ENCODE assay signal across 22 cellular contexts in genomic region chr19:55095260-55096060, GRCh38. TPM values are rescaled to one million over a fixed set of nuclear protein-coding genes. Genes with fewer than 3 reads are reported as not detected.
A peak's percentile ranks its signal among the peaks of the same experiment; 100 is the strongest.
DNase-seq lines count a peak whose midpoint lies in the region; ATAC-seq, FAIRE-seq and TF ChIP-seq lines count a peak whose summit lies in the region.
"Had no signal": no experiment of that assay in that cellular context is flagged by ENCODE, and none has a peak within 500 bp of the region (broad histone marks: within the 10 kb centered on the region; RNA-seq: fewer than 3 reads in every experiment).

No MANE protein-coding gene starts in this region.

- H3K27ac ChIP-seq in PC-3 (ENCODE audit: low read length) (no peak overlapping the region), foreskin keratinocyte (no peak overlapping the region)
- H3K27ac ChIP-seq: epithelial cell of prostate, left lung, tibial artery had no signal

- no peaks in the 10 kb centered on the region for H3K27me3 ChIP-seq in PC-3 (ENCODE audit: low read length)
- no peaks in the 10 kb centered on the region for H3K27me3 ChIP-seq in foreskin keratinocyte
- H3K27me3 ChIP-seq: left lung, tibial artery had no signal

- no TSS peak for BruUV-seq in PC-3 (replicated peaks; lab: Mats Ljungman, UMichigan)

- TF ChIP-seq CTCF in activated CD8-positive, alpha-beta T cell treated with anti-CD3 and anti-CD28 coated beads for 36 hours (IDR thresholded peaks at IDR 0.05), result no peak
- TF ChIP-seq CTCF in PC-3 (conservative IDR thresholded peaks at IDR 0.05; ENCODE audit: low read depth, low read length) (no peak), foreskin keratinocyte (conservative IDR thresholded peaks at IDR 0.05) (no peak)

- H3K9me3 Mint-ChIP-seq in activated CD8-positive, alpha-beta T cell treated with anti-CD3 and anti-CD28 coated beads for 36 hours, result no peaks in the 10 kb centered on the region
- H3K9me3 Mint-ChIP-seq in activated CD8-positive, alpha-beta T cell treated with anti-CD3 and anti-CD28 coated beads, Interleukin-2, amount 10 ng/mL, durations not matched to agents 7 days and 5 days (ENCODE audit: insufficient read depth), result no peaks in the 10 kb centered on the region
- H3K9me3 Mint-ChIP-seq: activated naive CD8-positive, alpha-beta T cell treated with anti-CD3 and anti-CD28 coated beads, Interleukin-2, amount 50 U/mL, for 24 hours; activated T-helper 17 cell treated with anti-CD3 and anti-CD28 coated beads, Interleukin-2, amount 50 U/mL, for 72 hours; CD4-positive, alpha-beta T cell; T-helper 1 cell treated with Interleukin-12 subunit alpha and Interleukin-12 subunit beta and Interleukin-4 antibody, amounts not matched to agents 30 μg/mL and 1 μg/mL, for 36 hours had no signal

- H3K36me3 Mint-ChIP-seq in activated CD8-positive, alpha-beta T cell treated with anti-CD3 and anti-CD28 coated beads for 36 hours (ENCODE audit: low read depth), result peaks cover 17% of the 10 kb centered on the region
- H3K36me3 Mint-ChIP-seq in activated CD8-positive, alpha-beta T cell treated with anti-CD3 and anti-CD28 coated beads, Interleukin-2, amount 10 ng/mL, durations not matched to agents 7 days and 5 days (ENCODE audit: low read depth), result peaks cover 14% of the 10 kb centered on the region

- no peaks in the 10 kb centered on the region for H3K4me1 Mint-ChIP-seq in activated CD8-positive, alpha-beta T cell treated with anti-CD3 and anti-CD28 coated beads for 36 hours (ENCODE audit: low read depth)
- peaks cover 2% of the 10 kb centered on the region for H3K4me1 Mint-ChIP-seq in activated CD8-positive, alpha-beta T cell treated with anti-CD3 and anti-CD28 coated beads, Interleukin-2, amount 10 ng/mL, durations not matched to agents 7 days and 5 days (ENCODE audit: low read depth)
- H3K4me1 Mint-ChIP-seq: activated naive CD8-positive, alpha-beta T cell treated with anti-CD3 and anti-CD28 coated beads, Interleukin-2, amount 50 U/mL, for 24 hours; activated T-helper 17 cell treated with anti-CD3 and anti-CD28 coated beads, Interleukin-2, amount 50 U/mL, for 72 hours had no signal

- H3K79me2 ChIP-seq in PC-3 (ENCODE audit: low read length), result no peaks in the 10 kb centered on the region

- no peak for DNase-seq in activated CD8-positive, alpha-beta T cell treated with anti-CD3 and anti-CD28 coated beads for 36 hours
- no peak for DNase-seq in activated CD8-positive, alpha-beta T cell treated with anti-CD3 and anti-CD28 coated beads, Interleukin-2, amount 10 ng/mL, durations not matched to agents 7 days and 5 days
- DNase-seq in PC-3 (no peak), foreskin keratinocyte (no peak), ACHN (no peak), GM12891 (ENCODE audit: insufficient read length, low spot score) (no peak), anterior cingulate cortex (lab: John Stamatoyannopoulos, UW) (no peak)
- DNase-seq: activated CD4-positive, CD25-positive, alpha-beta regulatory T cell; activated naive CD8-positive, alpha-beta T cell treated with anti-CD3 and anti-CD28 coated beads, Interleukin-2, amount 50 U/mL, for 24 hours; CD4-positive, alpha-beta T cell; dermis blood vessel endothelial cell; NCI-H345; NK-92 treated with Interleukin-12 subunit alpha and Interleukin-12 subunit beta, amount 100 ng/mL, for 24 hours; retina; Right ventricle myocardium superior; tibial artery had no signal

- POLR2A ChIA-PET in activated CD8-positive, alpha-beta T cell treated with anti-CD3 and anti-CD28 coated beads for 36 hours (lab: Charles Lee), result interaction anchor here (0.5 kb wide), 1 partner anchor 83 kb away, joined by 4 read pairs; no protein-coding TSS in a partner anchor
- POLR2A ChIA-PET in activated CD8-positive, alpha-beta T cell treated with anti-CD3 and anti-CD28 coated beads, Interleukin-2, amount 10 ng/mL, durations not matched to agents 7 days and 5 days (lab: Charles Lee), result no interaction called here
- POLR2A ChIA-PET in PC-3 (lab: Charles Lee; ENCODE audit: unreplicated experiment), result no interaction called here

- peaks cover 13% of the 10 kb centered on the region; the same call in 1 of the 2 replicates for H3K36me3 ChIP-seq in PC-3 (ENCODE audit: low read depth, low read length)

- no peak overlapping the region for H3K4me3 ChIP-seq in PC-3 (ENCODE audit: low read length)
- H3K4me3 ChIP-seq: left lung, tibial artery had no signal

- no peaks in the 10 kb centered on the region for H3K9me2 ChIP-seq in PC-3 (replicated peaks; ENCODE audit: low read length)

- H3K9me3 ChIP-seq in PC-3 (ENCODE audit: low read length), result no peaks in the 10 kb centered on the region
- H3K9me3 ChIP-seq: left lung, tibial artery had no signal

- TF ChIP-seq POLR2A in GM12891 (IDR thresholded peaks at IDR 0.05; ENCODE audit: low read depth, low read length), result no peak

- H4K20me1 ChIP-seq in PC-3 (ENCODE audit: low read length), result 0 out of 2 replicates have a peak, but pooled peaks cover 2% of the 10 kb centered on the region

- intact Hi-C loops in activated CD8-positive, alpha-beta T cell treated with anti-CD3 and anti-CD28 coated beads for 36 hours (cut with micrococcal nuclease), result no loop called here
- intact Hi-C loops in PC-3 (cut with micrococcal nuclease), result no loop called here

- FAIRE-seq in GM12891 (lab: Jason Lieb, UNC), result no peak
- FAIRE-seq: frontal cortex had no signal

- CTCF ChIA-PET in activated CD8-positive, alpha-beta T cell treated with anti-CD3 and anti-CD28 coated beads for 36 hours (lab: Charles Lee), result no interaction called here
- CTCF ChIA-PET in activated CD8-positive, alpha-beta T cell treated with anti-CD3 and anti-CD28 coated beads, Interleukin-2, amount 10 ng/mL, durations not matched to agents 7 days and 5 days (lab: Charles Lee), result interaction anchor here (0.6 kb wide), 1 partner anchor 12 kb away, joined by 3 read pairs; no protein-coding TSS in a partner anchor
- CTCF ChIA-PET in PC-3 (lab: Charles Lee), result no interaction called here

- no peak overlapping the region for H3K9ac ChIP-seq in PC-3 (ENCODE audit: low read length)

- H3K4me1 ChIP-seq in PC-3 (ENCODE audit: insufficient read depth, low read length) (no peaks in the 10 kb centered on the region), foreskin keratinocyte (no peaks in the 10 kb centered on the region)

- H3F3A ChIP-seq in PC-3 (ENCODE audit: low read length, unreplicated experiment), result no peaks in the 10 kb centered on the region

- H3K27ac Mint-ChIP-seq in activated CD8-positive, alpha-beta T cell treated with anti-CD3 and anti-CD28 coated beads for 36 hours, result no peak overlapping the region
- no peak overlapping the region for H3K27ac Mint-ChIP-seq in activated CD8-positive, alpha-beta T cell treated with anti-CD3 and anti-CD28 coated beads, Interleukin-2, amount 10 ng/mL, durations not matched to agents 7 days and 5 days
- H3K27ac Mint-ChIP-seq: activated naive CD8-positive, alpha-beta T cell treated with anti-CD3 and anti-CD28 coated beads, Interleukin-2, amount 50 U/mL, for 24 hours; activated T-helper 17 cell treated with anti-CD3 and anti-CD28 coated beads, Interleukin-2, amount 50 U/mL, for 72 hours; CD4-positive, alpha-beta T cell; T-helper 1 cell treated with Interleukin-12 subunit alpha and Interleukin-12 subunit beta and Interleukin-4 antibody, amounts not matched to agents 30 μg/mL and 1 μg/mL, for 36 hours had no signal

- no peak overlapping the region for H3K4me3 Mint-ChIP-seq in activated CD8-positive, alpha-beta T cell treated with anti-CD3 and anti-CD28 coated beads for 36 hours
- no peak overlapping the region for H3K4me3 Mint-ChIP-seq in activated CD8-positive, alpha-beta T cell treated with anti-CD3 and anti-CD28 coated beads, Interleukin-2, amount 10 ng/mL, durations not matched to agents 7 days and 5 days
- H3K4me3 Mint-ChIP-seq: activated naive CD8-positive, alpha-beta T cell treated with anti-CD3 and anti-CD28 coated beads, Interleukin-2, amount 50 U/mL, for 24 hours; activated T-helper 17 cell treated with anti-CD3 and anti-CD28 coated beads, Interleukin-2, amount 50 U/mL, for 72 hours; CD4-positive, alpha-beta T cell; T-helper 1 cell treated with Interleukin-12 subunit alpha and Interleukin-12 subunit beta and Interleukin-4 antibody, amounts not matched to agents 30 μg/mL and 1 μg/mL, for 36 hours had no signal

- no peak overlapping the region for H3K4me2 ChIP-seq in PC-3 (ENCODE audit: low read length)

- H3K27me3 Mint-ChIP-seq in activated CD8-positive, alpha-beta T cell treated with anti-CD3 and anti-CD28 coated beads for 36 hours, result no peaks in the 10 kb centered on the region
- H3K27me3 Mint-ChIP-seq in activated CD8-positive, alpha-beta T cell treated with anti-CD3 and anti-CD28 coated beads, Interleukin-2, amount 10 ng/mL, durations not matched to agents 7 days and 5 days (ENCODE audit: low read depth), result no peaks in the 10 kb centered on the region
- H3K27me3 Mint-ChIP-seq: activated naive CD8-positive, alpha-beta T cell treated with anti-CD3 and anti-CD28 coated beads, Interleukin-2, amount 50 U/mL, for 24 hours; activated T-helper 17 cell treated with anti-CD3 and anti-CD28 coated beads, Interleukin-2, amount 50 U/mL, for 72 hours; CD4-positive, alpha-beta T cell had no signal

- in situ Hi-C loops in ACHN (cut with HindIII; ENCODE audit: low pct_ligation_motif_present, low pct_unique_long_range_greater_than_20kb, low sequenced_read_pairs), result no loop called here

- peak; percentile 51 for ATAC-seq in activated CD8-positive, alpha-beta T cell treated with anti-CD3 and anti-CD28 coated beads for 36 hours
- no peak for ATAC-seq in activated CD8-positive, alpha-beta T cell treated with anti-CD3 and anti-CD28 coated beads, Interleukin-2, amount 10 ng/mL, durations not matched to agents 7 days and 5 days
- ATAC-seq in PC-3, result 0 out of 2 replicates have a peak, but pooled peaks have one; percentile 11
- ATAC-seq in foreskin keratinocyte, result peak; percentile 30
- ATAC-seq in GM19023 (IDR thresholded peaks at IDR 0.05; ENCODE audit: unreplicated experiment), result no peak
- ATAC-seq: activated naive CD8-positive, alpha-beta T cell treated with anti-CD3 and anti-CD28 coated beads, Interleukin-2, amount 50 U/mL, for 24 hours; activated T-helper 17 cell treated with anti-CD3 and anti-CD28 coated beads, Interleukin-2, amount 50 U/mL, for 72 hours; left lung had no signal

- no peak overlapping the region for H2AFZ ChIP-seq in PC-3 (ENCODE audit: low read length)

RNA-seq across cellular contexts. Expression of gene EPS8L1, which starts 19.8 kb away (rescaled TPM):
- 1 to 10 TPM; 2.8 to 3.2 TPM for total RNA-seq in activated CD8-positive, alpha-beta T cell treated with anti-CD3 and anti-CD28 coated beads for 36 hours
- 1 to 10 TPM; 4.9 to 8.6 TPM for total RNA-seq in activated CD8-positive, alpha-beta T cell treated with anti-CD3 and anti-CD28 coated beads, Interleukin-2, amount 10 ng/mL, durations not matched to agents 7 days and 5 days
- total RNA-seq in PC-3 (2014; rRNA removed) (75.3 and 75.8 TPM in 2 replicates), foreskin keratinocyte (16.6 and 30.2 TPM in 2 replicates)
- 18.7 and 29.0 TPM in 2 replicates for polyA plus RNA-seq in foreskin keratinocyte
- polyA plus RNA-seq in GM12891 (2012; ENCODE audit: low read depth, missing spikeins), result 0.13 TPM

RNA-seq across cellular contexts. Expression of gene PPP1R12C, which starts 22.0 kb away (rescaled TPM):
- total RNA-seq in activated CD8-positive, alpha-beta T cell treated with anti-CD3 and anti-CD28 coated beads for 36 hours, result 10 to 100 TPM; 55.4 to 55.8 TPM
- total RNA-seq in activated CD8-positive, alpha-beta T cell treated with anti-CD3 and anti-CD28 coated beads, Interleukin-2, amount 10 ng/mL, durations not matched to agents 7 days and 5 days, result 100 to 1,000 TPM; 137 to 142 TPM
- total RNA-seq in PC-3 (2014; rRNA removed) (136 and 180 TPM in 2 replicates), foreskin keratinocyte (59.8 and 60.9 TPM in 2 replicates)
- 64.8 and 65.2 TPM in 2 replicates for polyA plus RNA-seq in foreskin keratinocyte
- 46.6 TPM for polyA plus RNA-seq in GM12891 (2012; ENCODE audit: low read depth, missing spikeins)

RNA-seq across cellular contexts. Expression of gene RDH13, which starts 32.5 kb away (rescaled TPM):
- total RNA-seq in activated CD8-positive, alpha-beta T cell treated with anti-CD3 and anti-CD28 coated beads for 36 hours, result 10 to 100 TPM; 17.3 to 18.2 TPM
- 10 to 100 TPM; 30.9 to 33.1 TPM for total RNA-seq in activated CD8-positive, alpha-beta T cell treated with anti-CD3 and anti-CD28 coated beads, Interleukin-2, amount 10 ng/mL, durations not matched to agents 7 days and 5 days
- 80.4 and 85.7 TPM in 2 replicates for total RNA-seq in PC-3 (2014; rRNA removed)
- 12.4 and 17.2 TPM in 2 replicates for total RNA-seq in foreskin keratinocyte
- 9.6 and 13.7 TPM in 2 replicates for polyA plus RNA-seq in foreskin keratinocyte
- polyA plus RNA-seq in GM12891 (2012; ENCODE audit: low read depth, missing spikeins), result 5.7 TPM

RNA-seq across cellular contexts. Expression of gene TNNT1, which starts 53.5 kb away (rescaled TPM):
- total RNA-seq in activated CD8-positive, alpha-beta T cell treated with anti-CD3 and anti-CD28 coated beads for 36 hours, result not detected
- total RNA-seq in activated CD8-positive, alpha-beta T cell treated with anti-CD3 and anti-CD28 coated beads, Interleukin-2, amount 10 ng/mL, durations not matched to agents 7 days and 5 days, result not detected
- total RNA-seq in PC-3 (2014; rRNA removed) (266 and 317 TPM in 2 replicates), foreskin keratinocyte (134 and 199 TPM in 2 replicates)
- 157 and 208 TPM in 2 replicates for polyA plus RNA-seq in foreskin keratinocyte
- polyA plus RNA-seq in GM12891 (2012; ENCODE audit: low read depth, missing spikeins), result not detected
- total RNA-seq: activated T-helper 17 cell treated with anti-CD3 and anti-CD28 coated beads, Interleukin-2, amount 50 U/mL, for 72 hours; CD4-positive, alpha-beta T cell had no signal

RNA-seq across cellular contexts. Expression of gene GP6, which starts 57.4 kb away (rescaled TPM):
- total RNA-seq in activated CD8-positive, alpha-beta T cell treated with anti-CD3 and anti-CD28 coated beads for 36 hours, result under 1 TPM; 0.14 to 0.27 TPM
- total RNA-seq in activated CD8-positive, alpha-beta T cell treated with anti-CD3 and anti-CD28 coated beads, Interleukin-2, amount 10 ng/mL, durations not matched to agents 7 days and 5 days, result under 1 TPM; 0.39 to 0.58 TPM
- total RNA-seq in PC-3 (2014; rRNA removed) (0.58 TPM in 1 of 2 replicates, not detected in the other), foreskin keratinocyte (0.07 TPM in 1 of 2 replicates, not detected in the other)
- 0.02 and 0.12 TPM in 2 replicates for polyA plus RNA-seq in foreskin keratinocyte
- polyA plus RNA-seq in GM12891 (2012; ENCODE audit: low read depth, missing spikeins), result not detected
- total RNA-seq: dermis blood vessel endothelial cell had no signal

Comparison
In these comparisons a context has a peak if more than half of its experiments do, and no peak if none do; other contexts are left out.
1. ATAC-seq: peak in activated CD8-positive, alpha-beta T cell treated with anti-CD3 and anti-CD28 coated beads for 36 hours (single experiment), PC-3 (single experiment) and foreskin keratinocyte (single experiment); none in activated CD8-positive, alpha-beta T cell treated with anti-CD3 and anti-CD28 coated beads, Interleukin-2, amount 10 ng/mL, durations not matched to agents 7 days and 5 days (single experiment) and GM19023 (single experiment).